Comparison of ENCODE assay signal across 13 cellular contexts in the genomic region with DNA sequence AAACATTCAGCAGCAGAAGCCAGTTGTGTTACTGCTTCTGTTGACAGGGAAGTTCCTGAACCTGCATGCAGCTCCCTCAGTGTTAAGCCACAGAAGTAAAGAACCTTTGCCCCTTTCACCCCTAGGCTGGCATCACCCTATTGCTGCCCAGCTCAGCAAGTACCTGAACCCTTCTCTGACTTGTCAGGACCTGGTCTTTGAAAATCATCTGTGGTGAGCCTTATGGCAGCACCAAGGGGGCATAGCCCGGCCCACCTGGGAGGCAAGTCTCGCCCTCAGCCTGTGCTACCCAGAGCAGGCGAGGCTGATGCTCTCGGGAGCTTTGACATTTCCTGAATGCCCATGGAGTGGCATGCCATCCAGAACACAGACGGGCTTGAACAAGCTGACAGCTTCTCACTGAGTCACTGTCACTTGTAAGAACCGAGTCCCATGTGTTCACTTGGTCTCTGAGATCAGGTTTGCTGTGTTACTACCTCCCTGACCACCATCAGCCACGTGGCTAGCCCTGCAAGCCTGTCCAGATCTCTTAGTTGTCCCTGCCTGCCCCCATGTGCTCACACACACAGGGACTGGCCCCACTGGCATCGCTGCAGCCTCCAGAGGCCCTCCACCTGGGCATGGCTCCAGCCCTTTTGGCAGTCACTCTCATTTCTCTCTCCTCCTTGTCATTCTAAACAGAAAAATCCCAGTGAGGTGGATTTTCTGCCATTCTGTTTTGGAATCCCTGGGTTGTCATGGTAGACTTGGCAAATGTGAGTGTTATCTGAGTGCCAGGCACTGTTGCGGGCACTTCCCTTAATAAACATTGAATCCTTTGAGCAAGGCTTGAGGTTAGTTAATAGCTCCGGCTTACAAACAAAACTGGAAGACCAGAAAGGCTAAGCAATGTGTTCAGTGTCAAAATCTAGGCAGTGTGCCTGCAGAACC. TPM values are rescaled to one million over a fixed set of nuclear protein-coding genes. Genes with fewer than 3 reads are reported as not detected.
DNase-seq lines count a peak whose midpoint lies in the region; ATAC-seq, FAIRE-seq and TF ChIP-seq lines count a peak whose summit lies in the region.
"Had no signal": no experiment of that assay in that cellular context is flagged by ENCODE, and none has a peak within 500 bp of the region (broad histone marks: within the 10 kb centered on the region; RNA-seq: fewer than 3 reads in every experiment).

No MANE protein-coding gene starts in this region.

- peak overlapping the region in 1 of 7 donors; percentile 13 for H3K27ac Mint-ChIP-seq in CD4-positive, alpha-beta memory T cell
- no peak overlapping the region for H3K27ac Mint-ChIP-seq in activated naive CD8-positive, alpha-beta T cell treated with anti-CD3 and anti-CD28 coated beads, Interleukin-2, amount 50 U/mL, for 24 hours
- no peak overlapping the region for H3K27ac Mint-ChIP-seq in activated T-cell treated with anti-CD3 and anti-CD28 coated beads, Interleukin-2, amount 50 U/mL, for 24 hours
- H3K27ac Mint-ChIP-seq: activated naive CD4-positive, alpha-beta T cell treated with anti-CD3 and anti-CD28 coated beads, Interleukin-2, amount 50 U/mL, for 24 hours had no signal

- no TSS peak for BruUV-seq in endothelial cell of umbilical vein (replicated peaks; lab: Mats Ljungman, UMichigan)

- H3K9me1 ChIP-seq in endothelial cell of umbilical vein (replicated peaks; ENCODE audit: control insufficient read depth, extremely low read depth, insufficient read depth, low read length): no peaks in the 10 kb centered on the region

- H2AFZ ChIP-seq in endothelial cell of umbilical vein (ENCODE audit: low read depth, low read length): no peak overlapping the region

- TF ChIP-seq CTCF in BE2C (IDR thresholded peaks at IDR 0.05; ENCODE audit: low read depth, low read length) (no peak), endothelial cell of umbilical vein (IDR thresholded peaks at IDR 0.05; ENCODE audit: extremely low read depth in 1 of 2, insufficient read depth in 1 of 2, low read depth in 1 of 2, low read length in 2 of 2) (no peak)

- no peak for TF ChIP-seq POLR2A in endothelial cell of umbilical vein (IDR thresholded peaks at IDR 0.05; ENCODE audit: low read depth, low read length)

- FAIRE-seq in endothelial cell of umbilical vein (lab: Jason Lieb, UNC): peak; percentile 24

- no peaks in the 10 kb centered on the region for H3K79me2 ChIP-seq in endothelial cell of umbilical vein (ENCODE audit: control insufficient read depth, insufficient read depth, low read length)

- no peak overlapping the region for H3K9ac ChIP-seq in endothelial cell of umbilical vein (replicated peaks; ENCODE audit: extremely low read depth, insufficient read depth, low read length)

- no peak overlapping the region for H3K4me3 Mint-ChIP-seq in CD4-positive, alpha-beta memory T cell
- H3K4me3 Mint-ChIP-seq in activated naive CD8-positive, alpha-beta T cell treated with anti-CD3 and anti-CD28 coated beads, Interleukin-2, amount 50 U/mL, for 24 hours: no peak overlapping the region
- no peak overlapping the region for H3K4me3 Mint-ChIP-seq in activated T-cell treated with anti-CD3 and anti-CD28 coated beads, Interleukin-2, amount 50 U/mL, for 24 hours
- H3K4me3 Mint-ChIP-seq: activated naive CD4-positive, alpha-beta T cell treated with anti-CD3 and anti-CD28 coated beads, Interleukin-2, amount 50 U/mL, for 24 hours had no signal

- H3K9me3 ChIP-seq in BE2C (no peaks in the 10 kb centered on the region), endothelial cell of umbilical vein (replicated peaks; ENCODE audit: control insufficient read depth, insufficient read depth, low read length) (no peaks in the 10 kb centered on the region)
- no peaks in the 10 kb centered on the region for H3K9me3 ChIP-seq in CD4-positive, alpha-beta memory T cell (ENCODE audit: control insufficient read depth in 1 of 2, low read length in 2 of 2)
- H3K9me3 ChIP-seq: uterus had no signal

- H3K4me1 ChIP-seq in BE2C (no peaks in the 10 kb centered on the region; the same call in 1 of the 2 replicates), endothelial cell of umbilical vein (ENCODE audit: control insufficient read depth, extremely low read depth, insufficient read depth, low read length) (no peaks in the 10 kb centered on the region)
- peaks cover 30% of the 10 kb centered on the region for H3K4me1 ChIP-seq in CD4-positive, alpha-beta memory T cell (ENCODE audit: insufficient read depth, low read length)

- no peak for ATAC-seq in activated naive CD8-positive, alpha-beta T cell treated with anti-CD3 and anti-CD28 coated beads, Interleukin-2, amount 50 U/mL, for 24 hours

- H3K27me3 Mint-ChIP-seq in CD4-positive, alpha-beta memory T cell: no peaks in the 10 kb centered on the region
- no peaks in the 10 kb centered on the region for H3K27me3 Mint-ChIP-seq in activated naive CD8-positive, alpha-beta T cell treated with anti-CD3 and anti-CD28 coated beads, Interleukin-2, amount 50 U/mL, for 24 hours
- H3K27me3 Mint-ChIP-seq in activated T-cell treated with anti-CD3 and anti-CD28 coated beads, Interleukin-2, amount 50 U/mL, for 24 hours: no peaks in the 10 kb centered on the region
- H3K27me3 Mint-ChIP-seq: activated naive CD4-positive, alpha-beta T cell treated with anti-CD3 and anti-CD28 coated beads, Interleukin-2, amount 50 U/mL, for 24 hours had no signal

- H3K36me3 ChIP-seq in BE2C: peaks cover 30% of the 10 kb centered on the region
- peaks cover 4 to 6% of the 10 kb centered on the region in 2 experiments for H3K36me3 ChIP-seq in endothelial cell of umbilical vein (ENCODE audit: control insufficient read depth in 2 of 2, extremely low read depth in 1 of 2, insufficient read depth in 2 of 2, low read length in 2 of 2)
- peaks cover 31% of the 10 kb centered on the region for H3K36me3 ChIP-seq in CD4-positive, alpha-beta memory T cell (ENCODE audit: insufficient read depth, low read length)
- H3K36me3 ChIP-seq: uterus had no signal

- intact Hi-C loops in endothelial cell of umbilical vein (cut with micrococcal nuclease): no loop called here
- intact Hi-C loops in CD4-positive, alpha-beta memory T cell (cut with micrococcal nuclease): no loop called here

- H3K4me3 ChIP-seq in BE2C (ENCODE audit: low read depth, low read length): no peak overlapping the region
- no peak overlapping the region for H3K4me3 ChIP-seq in endothelial cell of umbilical vein (replicated peaks in 1 of 3; ENCODE audit: insufficient read depth in 1 of 3, low read depth in 1 of 3, low read length in 3 of 3)
- no peak overlapping the region for H3K4me3 ChIP-seq in CD4-positive, alpha-beta memory T cell (ENCODE audit: low read length in 2 of 2)
- H3K4me3 ChIP-seq: uterus had no signal

- CTCF ChIA-PET in endothelial cell of umbilical vein (lab: Charles Lee): interaction anchor here (5.9 to 7.7 kb wide), 3 partner anchors 79 to 120 kb away, joined by 48 to 166 read pairs (median 141); partner anchors contain the start of gene CTCF
- CTCF ChIA-PET in CD4-positive, alpha-beta memory T cell (lab: Charles Lee; ENCODE audit: partially characterized antibody): interaction anchor here (0.5 to 15.0 kb wide), 9 partner anchors 8 to 128 kb away, joined by 3 to 329 read pairs (median 16); partner anchors contain the start of gene CTCF

- peaks cover 18% of the 10 kb centered on the region in 2 donors for H3K36me3 Mint-ChIP-seq in CD4-positive, alpha-beta memory T cell
- H3K36me3 Mint-ChIP-seq in activated naive CD8-positive, alpha-beta T cell treated with anti-CD3 and anti-CD28 coated beads, Interleukin-2, amount 50 U/mL, for 24 hours (ENCODE audit: low read depth): peaks cover 9% of the 10 kb centered on the region
- H3K36me3 Mint-ChIP-seq in activated T-cell treated with anti-CD3 and anti-CD28 coated beads, Interleukin-2, amount 50 U/mL, for 24 hours (ENCODE audit: low read depth): peaks cover 45% of the 10 kb centered on the region

- DNase-seq in BE2C: peak; percentile 40
- peak; percentile 57 to 80 for DNase-seq in NCI-H446 (lab: John Stamatoyannopoulos, UW)
- peak; percentile 52 for DNase-seq in endothelial cell of umbilical vein (ENCODE audit: low read depth, low spot score)
- peak; percentile 83 for DNase-seq in midbrain (lab: John Stamatoyannopoulos, UW)
- no peak for DNase-seq in COLO668 (lab: John Stamatoyannopoulos, UW; ENCODE audit: unreplicated experiment)
- no peak for DNase-seq in CD4-positive, alpha-beta memory T cell
- no peak for DNase-seq in activated naive CD8-positive, alpha-beta T cell treated with anti-CD3 and anti-CD28 coated beads, Interleukin-2, amount 50 U/mL, for 24 hours
- DNase-seq in activated T-cell treated with anti-CD3 and anti-CD28 coated beads, Interleukin-2, amount 50 U/mL, for 24 hours: no peak
- DNase-seq: NCI-H1105 treated with DMSO at 0.1 percent for 48 hours; stimulated activated CD4-positive, alpha-beta T cell treated with anti-CD3 and anti-CD28 coated beads, Interleukin-12 subunit alpha, Interleukin-12 subunit beta, amount 100 ng/mL, for 4 hours; T-helper 2 cell; uterus had no signal

- POLR2A ChIA-PET in endothelial cell of umbilical vein (lab: Charles Lee): interaction anchor here (0.8 kb wide), 1 partner anchor 95 kb away, joined by 3 read pairs; no protein-coding TSS in a partner anchor
- POLR2A ChIA-PET in CD4-positive, alpha-beta memory T cell (lab: Charles Lee; ENCODE audit: partially characterized antibody): interaction anchor here (1.0 to 9.5 kb wide), 4 partner anchors 17 to 93 kb away, joined by 3 to 190 read pairs (median 94); partner anchors contain the start of genes ACD, CTCF and PARD6A

- H3K4me2 ChIP-seq in endothelial cell of umbilical vein (ENCODE audit: insufficient read depth, low read length): no peak overlapping the region

- H3K27ac ChIP-seq in endothelial cell of umbilical vein (ENCODE audit: insufficient read depth, low read depth, low read length): no peak overlapping the region
- no peak overlapping the region for H3K27ac ChIP-seq in CD4-positive, alpha-beta memory T cell (ENCODE audit: low read depth, low read length)
- H3K27ac ChIP-seq: uterus had no signal

- dilution Hi-C loops in endothelial cell of umbilical vein (cut with MboI; ENCODE audit: extremely low pct_ligation_motif_present, low sequenced_read_pairs): no loop called here

- peaks cover 2 to 28% (median 11%) of the 10 kb centered on the region in 4 donors for H3K4me1 Mint-ChIP-seq in CD4-positive, alpha-beta memory T cell
- H3K4me1 Mint-ChIP-seq in activated naive CD8-positive, alpha-beta T cell treated with anti-CD3 and anti-CD28 coated beads, Interleukin-2, amount 50 U/mL, for 24 hours: peaks cover 13% of the 10 kb centered on the region
- H3K4me1 Mint-ChIP-seq in activated T-cell treated with anti-CD3 and anti-CD28 coated beads, Interleukin-2, amount 50 U/mL, for 24 hours (ENCODE audit: low read depth): peaks cover 24% of the 10 kb centered on the region

- H3K27me3 ChIP-seq in BE2C (no peaks in the 10 kb centered on the region), endothelial cell of umbilical vein (ENCODE audit: control insufficient read depth in 2 of 2, insufficient read depth in 2 of 2, low read length in 2 of 2) (no peaks in the 10 kb centered on the region)
- no peaks in the 10 kb centered on the region for H3K27me3 ChIP-seq in CD4-positive, alpha-beta memory T cell (ENCODE audit: insufficient read depth, low read length)

- no peaks in the 10 kb centered on the region for H3K9me3 Mint-ChIP-seq in CD4-positive, alpha-beta memory T cell
- H3K9me3 Mint-ChIP-seq in activated naive CD8-positive, alpha-beta T cell treated with anti-CD3 and anti-CD28 coated beads, Interleukin-2, amount 50 U/mL, for 24 hours: no peaks in the 10 kb centered on the region
- no peaks in the 10 kb centered on the region for H3K9me3 Mint-ChIP-seq in activated T-cell treated with anti-CD3 and anti-CD28 coated beads, Interleukin-2, amount 50 U/mL, for 24 hours
- H3K9me3 Mint-ChIP-seq: activated naive CD4-positive, alpha-beta T cell treated with anti-CD3 and anti-CD28 coated beads, Interleukin-2, amount 50 U/mL, for 24 hours had no signal

- no peaks in the 10 kb centered on the region for H4K20me1 ChIP-seq in endothelial cell of umbilical vein (replicated peaks; ENCODE audit: control insufficient read depth, extremely low read depth, insufficient read depth, low read length)

RNA-seq across cellular contexts. Expression of gene CARMIL2, which starts 2.9 kb away (rescaled TPM):
- 89.7 TPM for polyA plus RNA-seq in BE2C (2012; ENCODE audit: insufficient read depth, insufficient read length, low read depth)
- 2.2 and 2.7 TPM in 2 replicates for total RNA-seq in endothelial cell of umbilical vein
- 0.65 and 0.95 TPM in 2 replicates for polyA plus RNA-seq in endothelial cell of umbilical vein
- 0.06 and 0.34 TPM in 2 replicates for polyA plus RNA-seq in endothelial cell of umbilical vein (2011; cell fraction: cytosol; rRNA removed)
- polyA plus RNA-seq in endothelial cell of umbilical vein (2011; cell fraction: nucleus; rRNA removed): 2.9 and 3.5 TPM in 2 replicates
- polyA plus RNA-seq in endothelial cell of umbilical vein (2012): 0.15 and 0.53 TPM in 2 replicates
- polyA minus RNA-seq in endothelial cell of umbilical vein: 0.66 and 0.85 TPM in 2 replicates
- not detected for polyA minus RNA-seq in endothelial cell of umbilical vein (2011; cell fraction: cytosol; rRNA and poly(A)+ RNA removed)
- 1.5 and 1.8 TPM in 2 replicates for polyA minus RNA-seq in endothelial cell of umbilical vein (2011; cell fraction: nucleus; rRNA and poly(A)+ RNA removed)
- 100 to 1,000 TPM; 194 to 195 TPM for total RNA-seq in CD4-positive, alpha-beta memory T cell
- polyA plus RNA-seq in CD4-positive, alpha-beta memory T cell: 10 to 100 TPM in 1 of 2 donors, 1 to 10 TPM in 1; 7.5 to 36.3 TPM

RNA-seq across cellular contexts. Expression of gene ACD, which starts 18.0 kb away (rescaled TPM):
- 88.4 TPM for polyA plus RNA-seq in BE2C (2012; ENCODE audit: insufficient read depth, insufficient read length, low read depth)
- 24.4 and 26.9 TPM in 2 replicates for total RNA-seq in endothelial cell of umbilical vein
- 36.0 and 45.1 TPM in 2 replicates for polyA plus RNA-seq in endothelial cell of umbilical vein
- polyA plus RNA-seq in endothelial cell of umbilical vein (2011; cell fraction: cytosol; rRNA removed): 27.1 and 27.9 TPM in 2 replicates
- polyA plus RNA-seq in endothelial cell of umbilical vein (2011; cell fraction: nucleus; rRNA removed): 40.4 and 46.8 TPM in 2 replicates
- polyA plus RNA-seq in endothelial cell of umbilical vein (2012): 23.9 and 26.7 TPM in 2 replicates
- polyA minus RNA-seq in endothelial cell of umbilical vein: 10.5 and 14.6 TPM in 2 replicates
- 29.0 TPM for polyA minus RNA-seq in endothelial cell of umbilical vein (2011; cell fraction: cytosol; rRNA and poly(A)+ RNA removed)
- 9.6 and 9.9 TPM in 2 replicates for polyA minus RNA-seq in endothelial cell of umbilical vein (2011; cell fraction: nucleus; rRNA and poly(A)+ RNA removed)
- total RNA-seq in CD4-positive, alpha-beta memory T cell: 10 to 100 TPM; 49.6 to 50.6 TPM
- 10 to 100 TPM; 33.3 to 48.5 TPM for polyA plus RNA-seq in CD4-positive, alpha-beta memory T cell

RNA-seq across cellular contexts. Expression of gene PARD6A, which starts 18.7 kb away (rescaled TPM):
- 83.9 TPM for polyA plus RNA-seq in BE2C (2012; ENCODE audit: insufficient read depth, insufficient read length, low read depth)
- 1.3 and 1.7 TPM in 2 replicates for total RNA-seq in endothelial cell of umbilical vein
- polyA plus RNA-seq in endothelial cell of umbilical vein: 2.9 and 4.3 TPM in 2 replicates
- 1.5 and 2.1 TPM in 2 replicates for polyA plus RNA-seq in endothelial cell of umbilical vein (2011; cell fraction: cytosol; rRNA removed)
- polyA plus RNA-seq in endothelial cell of umbilical vein (2011; cell fraction: nucleus; rRNA removed): 0.51 and 1.1 TPM in 2 replicates
- 1.1 and 1.5 TPM in 2 replicates for polyA plus RNA-seq in endothelial cell of umbilical vein (2012)
- 0.79 and 1.0 TPM in 2 replicates for polyA minus RNA-seq in endothelial cell of umbilical vein
- polyA minus RNA-seq in endothelial cell of umbilical vein (2011; cell fraction: cytosol; rRNA and poly(A)+ RNA removed): 3.2 TPM
- polyA minus RNA-seq in endothelial cell of umbilical vein (2011; cell fraction: nucleus; rRNA and poly(A)+ RNA removed): 0.48 TPM in 1 of 2 replicates, not detected in the other
- total RNA-seq in CD4-positive, alpha-beta memory T cell: 1 to 10 TPM; 7.4 to 8.8 TPM
- polyA plus RNA-seq in CD4-positive, alpha-beta memory T cell: 10 to 100 TPM; 17.8 to 26.5 TPM

RNA-seq across cellular contexts. Expression of gene ENKD1, which starts 24.5 kb away (rescaled TPM):
- polyA plus RNA-seq in BE2C (2012; ENCODE audit: insufficient read depth, insufficient read length, low read depth): 56.8 TPM
- total RNA-seq in endothelial cell of umbilical vein: 17.3 and 17.5 TPM in 2 replicates
- 16.7 and 21.9 TPM in 2 replicates for polyA plus RNA-seq in endothelial cell of umbilical vein
- polyA plus RNA-seq in endothelial cell of umbilical vein (2011; cell fraction: cytosol; rRNA removed): 8.8 and 11.5 TPM in 2 replicates
- polyA plus RNA-seq in endothelial cell of umbilical vein (2011; cell fraction: nucleus; rRNA removed): 21.1 and 21.4 TPM in 2 replicates
- polyA plus RNA-seq in endothelial cell of umbilical vein (2012): 8.3 and 12.7 TPM in 2 replicates
- 3.6 and 8.2 TPM in 2 replicates for polyA minus RNA-seq in endothelial cell of umbilical vein
- 10.7 TPM for polyA minus RNA-seq in endothelial cell of umbilical vein (2011; cell fraction: cytosol; rRNA and poly(A)+ RNA removed)
- polyA minus RNA-seq in endothelial cell of umbilical vein (2011; cell fraction: nucleus; rRNA and poly(A)+ RNA removed): 6.3 and 6.5 TPM in 2 replicates
- 1 to 10 TPM; 6.7 to 7.7 TPM for total RNA-seq in CD4-positive, alpha-beta memory T cell
- 1 to 10 TPM; 1.1 to 2.4 TPM for polyA plus RNA-seq in CD4-positive, alpha-beta memory T cell

RNA-seq across cellular contexts. Expression of gene C16orf86, which starts 24.6 kb away (rescaled TPM):
- 12.9 TPM for polyA plus RNA-seq in BE2C (2012; ENCODE audit: insufficient read depth, insufficient read length, low read depth)
- 0.62 and 1.2 TPM in 2 replicates for total RNA-seq in endothelial cell of umbilical vein
- polyA plus RNA-seq in endothelial cell of umbilical vein: 0.80 and 0.98 TPM in 2 replicates
- 0.65 and 1.4 TPM in 2 replicates for polyA plus RNA-seq in endothelial cell of umbilical vein (2011; cell fraction: cytosol; rRNA removed)
- polyA plus RNA-seq in endothelial cell of umbilical vein (2011; cell fraction: nucleus; rRNA removed): 1.4 and 2.0 TPM in 2 replicates
- polyA plus RNA-seq in endothelial cell of umbilical vein (2012): 0.55 and 0.63 TPM in 2 replicates
- polyA minus RNA-seq in endothelial cell of umbilical vein: 0.11 and 0.46 TPM in 2 replicates
- not detected for polyA minus RNA-seq in endothelial cell of umbilical vein (2011; cell fraction: cytosol; rRNA and poly(A)+ RNA removed)
- polyA minus RNA-seq in endothelial cell of umbilical vein (2011; cell fraction: nucleus; rRNA and poly(A)+ RNA removed): not detected in 2 replicates
- total RNA-seq in CD4-positive, alpha-beta memory T cell: 1 to 10 TPM; 2.9 to 3.6 TPM
- 1 to 10 TPM; 4.1 TPM for polyA plus RNA-seq in CD4-positive, alpha-beta memory T cell

Comparison
In these comparisons a context has a peak if more than half of its experiments do, and no peak if none do; other contexts are left out.
1. DNase-seq: peak in BE2C (single experiment), NCI-H446 (2 of 2), endothelial cell of umbilical vein (single experiment) and midbrain (single experiment); none in COLO668 (single experiment), CD4-positive, alpha-beta memory T cell (0 of 5), activated naive CD8-positive, alpha-beta T cell treated with anti-CD3 and anti-CD28 coated beads, Interleukin-2, amount 50 U/mL, for 24 hours (single experiment) and activated T-cell treated with anti-CD3 and anti-CD28 coated beads, Interleukin-2, amount 50 U/mL, for 24 hours (single experiment).
2. RNA of gene CARMIL2, which starts 2.9 kb away (total RNA-seq): 194 to 195 TPM in CD4-positive, alpha-beta memory T cell; 2.2 to 2.7 TPM in endothelial cell of umbilical vein; every median in the first group is over 10 times any median in the second.